ENCODE assay signal across 10 cellular contexts in the genomic region with DNA sequence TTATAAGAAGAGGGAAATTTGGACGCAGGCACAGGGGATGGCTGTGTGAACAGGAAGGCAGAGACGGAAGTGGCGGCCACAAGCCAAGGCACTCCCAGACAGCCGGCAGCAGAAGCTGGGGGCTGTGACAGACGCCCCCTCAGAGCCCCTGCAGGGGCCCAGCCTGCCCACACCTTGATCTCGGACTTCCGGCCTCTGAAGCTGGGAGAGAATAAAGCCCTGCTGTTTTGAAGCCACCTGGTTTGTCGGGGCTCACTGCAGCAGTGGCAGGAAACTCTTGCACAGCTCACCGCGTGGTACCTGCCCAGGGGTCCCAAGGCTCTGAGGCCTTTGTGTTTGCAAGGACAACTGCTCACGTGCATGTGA. TPM values are rescaled to one million over a fixed set of nuclear protein-coding genes. Genes with fewer than 3 reads are reported as not detected.
DNase-seq lines count a peak whose midpoint lies in the region; TF ChIP-seq lines count a peak whose summit lies in the region.
"Had no signal": no experiment of that assay in that cellular context is flagged by ENCODE, and none has a peak within 500 bp of the region (broad histone marks: within the 10 kb centered on the region; RNA-seq: fewer than 3 reads in every experiment).

No MANE protein-coding gene starts in this region.

- no peak overlapping the region for H2BK5ac ChIP-seq in trophoblast cell (ENCODE audit: low read depth, low read length, poor library complexity)

- DNase-seq in NCI-H146 (lab: John Stamatoyannopoulos, UW) (peak; percentile 24), NCI-H146 treated with DMSO at 0.1 percent for 48 hours (lab: John Stamatoyannopoulos, UW; ENCODE audit: unreplicated experiment) (no peak), thyroid gland (no peak), hepatic stellate cell (ENCODE audit: low spot score) (no peak), trophoblast cell (no peak)
- no peak for DNase-seq in activated T-helper 1 cell treated with anti-CD3 and anti-CD28 coated beads, Interleukin-12 subunit alpha, Interleukin-12 subunit beta, Interleukin-2, Interleukin-4 antibody, amounts not matched to agents 30 ng/mL and 10 ng/mL and 1 ng/mL, durations not matched to agents 14 hours and 24 hours and 36 hours (ENCODE audit: low spot score)
- DNase-seq: NCI-H748 treated with DMSO at 0.1 percent for 48 hours had no signal

- H3K27me3 ChIP-seq in HUES48 (ENCODE audit: control insufficient read depth, insufficient read depth, low read length) (no peaks in the 10 kb centered on the region), thyroid gland (no peaks in the 10 kb centered on the region), trophoblast cell (ENCODE audit: insufficient read depth, low read length) (no peaks in the 10 kb centered on the region)

- H3K18ac ChIP-seq in trophoblast cell (ENCODE audit: low read length), result no peak overlapping the region

- H2AK5ac ChIP-seq in trophoblast cell (ENCODE audit: low read length), result no peak overlapping the region

- no peak overlapping the region for H4K8ac ChIP-seq in trophoblast cell (ENCODE audit: low read depth, low read length)

- no peak overlapping the region for H3K4ac ChIP-seq in trophoblast cell (ENCODE audit: low read depth, low read length)

- H3K9ac ChIP-seq in HUES48 (ENCODE audit: low read depth, low read length) (no peak overlapping the region), trophoblast cell (ENCODE audit: low read length) (no peak overlapping the region)

- H3K9me3 Mint-ChIP-seq in activated T-helper 1 cell treated with anti-CD3 and anti-CD28 coated beads, Interleukin-12 subunit alpha, Interleukin-12 subunit beta, Interleukin-2, Interleukin-4 antibody, amounts not matched to agents 30 ng/mL and 10 ng/mL and 1 ng/mL, durations not matched to agents 14 hours and 24 hours and 36 hours, result no peaks in the 10 kb centered on the region
- H3K9me3 Mint-ChIP-seq in nephron, result no peaks in the 10 kb centered on the region

- no peaks in the 10 kb centered on the region for H3K36me3 ChIP-seq in HUES48 (ENCODE audit: control insufficient read depth, insufficient read depth, low read length)
- no peaks in the 10 kb centered on the region for H3K36me3 ChIP-seq in thyroid gland
- no peaks in the 10 kb centered on the region for H3K36me3 ChIP-seq in trophoblast cell (ENCODE audit: control insufficient read depth in 1 of 2, insufficient read depth in 2 of 2, low read length in 2 of 2)

- H3K14ac ChIP-seq in trophoblast cell (ENCODE audit: low read length), result no peak overlapping the region

- no peak overlapping the region for H3K4me3 ChIP-seq in HUES48 (ENCODE audit: low read depth, low read length)
- peak overlapping the region in 1 of 3 donors; percentile 1 for H3K4me3 ChIP-seq in thyroid gland (replicated peaks in 1 of 3)
- no peak overlapping the region for H3K4me3 ChIP-seq in trophoblast cell (ENCODE audit: low read depth, low read length)
- H3K4me3 ChIP-seq: A549 had no signal

- TF ChIP-seq CTCF in nephron (IDR thresholded peaks at IDR 0.05; ENCODE audit: unreplicated experiment in 3 of 3) (no peak), thyroid gland (IDR thresholded peaks at IDR 0.05) (no peak)

- H3K4me1 Mint-ChIP-seq in activated T-helper 1 cell treated with anti-CD3 and anti-CD28 coated beads, Interleukin-12 subunit alpha, Interleukin-12 subunit beta, Interleukin-2, Interleukin-4 antibody, amounts not matched to agents 30 ng/mL and 10 ng/mL and 1 ng/mL, durations not matched to agents 14 hours and 24 hours and 36 hours (ENCODE audit: low read depth), result peaks cover 7% of the 10 kb centered on the region
- H3K4me1 Mint-ChIP-seq in nephron, result peaks cover 14% of the 10 kb centered on the region

- intact Hi-C loops in activated T-helper 1 cell treated with anti-CD3 and anti-CD28 coated beads, Interleukin-12 subunit alpha, Interleukin-12 subunit beta, Interleukin-2, Interleukin-4 antibody, amounts not matched to agents 30 ng/mL and 10 ng/mL and 1 ng/mL, durations not matched to agents 14 hours and 24 hours and 36 hours (cut with micrococcal nuclease), result no loop called here
- intact Hi-C loops in thyroid gland (cut with DNase I), result no loop called here

- no peak overlapping the region for H2AFZ ChIP-seq in trophoblast cell (ENCODE audit: insufficient read depth, low read length, poor library complexity)

- H3K4me1 ChIP-seq in HUES48 (ENCODE audit: control insufficient read depth, insufficient read depth, low read length) (peaks cover 16% of the 10 kb centered on the region), thyroid gland (peaks cover 18 to 23% of the 10 kb centered on the region in 2 donors), trophoblast cell (ENCODE audit: control insufficient read depth in 1 of 2, insufficient read depth in 2 of 2, low read length in 2 of 2) (no peaks in the 10 kb centered on the region)
- H3K4me1 ChIP-seq: A549 had no signal

- no peak overlapping the region for H3K23ac ChIP-seq in trophoblast cell (ENCODE audit: low read length)

- H2BK120ac ChIP-seq in trophoblast cell (ENCODE audit: insufficient read depth, low read length, poor library complexity), result no peak overlapping the region

- H3K27ac Mint-ChIP-seq in activated T-helper 1 cell treated with anti-CD3 and anti-CD28 coated beads, Interleukin-12 subunit alpha, Interleukin-12 subunit beta, Interleukin-2, Interleukin-4 antibody, amounts not matched to agents 30 ng/mL and 10 ng/mL and 1 ng/mL, durations not matched to agents 14 hours and 24 hours and 36 hours, result no peak overlapping the region
- peak overlapping the region; percentile 57 to 82 (median 70) for H3K27ac Mint-ChIP-seq in nephron

- TF ChIP-seq POLR2A in thyroid gland (IDR thresholded peaks at IDR 0.05), result no peak

- H2BK12ac ChIP-seq in trophoblast cell (ENCODE audit: low read length), result no peak overlapping the region

- H3K9me3 ChIP-seq in HUES48 (ENCODE audit: control insufficient read depth, insufficient read depth, low read length), result no peaks in the 10 kb centered on the region
- no peaks in the 10 kb centered on the region for H3K9me3 ChIP-seq in thyroid gland
- no peaks in the 10 kb centered on the region for H3K9me3 ChIP-seq in trophoblast cell (ENCODE audit: insufficient read depth, low read depth, low read length)
- H3K9me3 ChIP-seq: A549 had no signal

- peak overlapping the region; percentile 30 for H3K4me3 Mint-ChIP-seq in activated T-helper 1 cell treated with anti-CD3 and anti-CD28 coated beads, Interleukin-12 subunit alpha, Interleukin-12 subunit beta, Interleukin-2, Interleukin-4 antibody, amounts not matched to agents 30 ng/mL and 10 ng/mL and 1 ng/mL, durations not matched to agents 14 hours and 24 hours and 36 hours
- H3K4me3 Mint-ChIP-seq in nephron, result peak overlapping the region; percentile 55 to 69 (median 56)

- no peaks in the 10 kb centered on the region for H3K79me2 ChIP-seq in trophoblast cell (ENCODE audit: control insufficient read depth, insufficient read depth, low read length, poor library complexity)

- peaks cover 2% of the 10 kb centered on the region for H3K27me3 Mint-ChIP-seq in activated T-helper 1 cell treated with anti-CD3 and anti-CD28 coated beads, Interleukin-12 subunit alpha, Interleukin-12 subunit beta, Interleukin-2, Interleukin-4 antibody, amounts not matched to agents 30 ng/mL and 10 ng/mL and 1 ng/mL, durations not matched to agents 14 hours and 24 hours and 36 hours (ENCODE audit: insufficient read depth)
- H3K27me3 Mint-ChIP-seq in nephron (ENCODE audit: low read depth), result peaks cover 9% of the 10 kb centered on the region

- H3K79me1 ChIP-seq in trophoblast cell (ENCODE audit: low read length), result no peaks in the 10 kb centered on the region

- H3K4me2 ChIP-seq in trophoblast cell (ENCODE audit: low read length), result no peak overlapping the region
- H3K4me2 ChIP-seq: A549 had no signal

- 56 to 59% methylated on average over 11 of the region's 11 CpGs for WGBS in thyroid gland, 2 donors
- no CpG with 5 or more reads among the region's 11 CpGs for WGBS in trophoblast cell (ENCODE audit: extremely low coverage, insufficient coverage, insufficient read length)

- H4K12ac ChIP-seq in trophoblast cell (ENCODE audit: low read depth, low read length), result no peak overlapping the region

- H3K27ac ChIP-seq in HUES48 (ENCODE audit: low read depth, low read length) (peak overlapping the region; percentile 41), thyroid gland (no peak overlapping the region), trophoblast cell (ENCODE audit: low read depth, low read length) (no peak overlapping the region)
- H3K27ac ChIP-seq: A549 had no signal

- no peak overlapping the region for H4K91ac ChIP-seq in trophoblast cell (ENCODE audit: low read depth, low read length)

- H3K36me3 Mint-ChIP-seq in activated T-helper 1 cell treated with anti-CD3 and anti-CD28 coated beads, Interleukin-12 subunit alpha, Interleukin-12 subunit beta, Interleukin-2, Interleukin-4 antibody, amounts not matched to agents 30 ng/mL and 10 ng/mL and 1 ng/mL, durations not matched to agents 14 hours and 24 hours and 36 hours (ENCODE audit: low read depth), result no peaks in the 10 kb centered on the region
- peaks cover 3% of the 10 kb centered on the region for H3K36me3 Mint-ChIP-seq in nephron (ENCODE audit: low read depth)

RNA-seq across cellular contexts. Expression of gene MEGF6, which starts 13.7 kb away (rescaled TPM):
- 1.2 and 2.1 TPM in 2 replicates for total RNA-seq in activated T-helper 1 cell treated with anti-CD3 and anti-CD28 coated beads, Interleukin-12 subunit alpha, Interleukin-12 subunit beta, Interleukin-2, Interleukin-4 antibody, amounts not matched to agents 30 ng/mL and 10 ng/mL and 1 ng/mL, durations not matched to agents 14 hours and 24 hours and 36 hours
- 10 to 100 TPM in 3 of 4 donors, 1 to 10 TPM in 1; 9.4 to 25.8 (median 21.8) TPM for total RNA-seq in thyroid gland
- polyA plus RNA-seq in trophoblast cell (2013), result 11.3 and 12.1 TPM in 2 replicates

RNA-seq across cellular contexts. Expression of gene TPRG1L, which starts 27.2 kb away (rescaled TPM):
- 10.3 and 12.5 TPM in 2 replicates for total RNA-seq in activated T-helper 1 cell treated with anti-CD3 and anti-CD28 coated beads, Interleukin-12 subunit alpha, Interleukin-12 subunit beta, Interleukin-2, Interleukin-4 antibody, amounts not matched to agents 30 ng/mL and 10 ng/mL and 1 ng/mL, durations not matched to agents 14 hours and 24 hours and 36 hours
- 10 to 100 TPM; 33.9 to 45.1 (median 40.0) TPM for total RNA-seq in thyroid gland
- polyA plus RNA-seq in trophoblast cell (2013), result 23.7 and 23.8 TPM in 2 replicates

RNA-seq across cellular contexts. Expression of gene WRAP73, which starts 52.3 kb away (rescaled TPM):
- total RNA-seq in activated T-helper 1 cell treated with anti-CD3 and anti-CD28 coated beads, Interleukin-12 subunit alpha, Interleukin-12 subunit beta, Interleukin-2, Interleukin-4 antibody, amounts not matched to agents 30 ng/mL and 10 ng/mL and 1 ng/mL, durations not matched to agents 14 hours and 24 hours and 36 hours, result 44.9 and 45.5 TPM in 2 replicates
- 10 to 100 TPM; 18.5 to 44.0 (median 21.0) TPM for total RNA-seq in thyroid gland
- 30.9 and 31.0 TPM in 2 replicates for polyA plus RNA-seq in trophoblast cell (2013)

RNA-seq across cellular contexts. Expression of gene TP73, which starts 54.7 kb away (rescaled TPM):
- total RNA-seq in activated T-helper 1 cell treated with anti-CD3 and anti-CD28 coated beads, Interleukin-12 subunit alpha, Interleukin-12 subunit beta, Interleukin-2, Interleukin-4 antibody, amounts not matched to agents 30 ng/mL and 10 ng/mL and 1 ng/mL, durations not matched to agents 14 hours and 24 hours and 36 hours, result 1.4 and 1.5 TPM in 2 replicates
- under 1 TPM in 2 of 4 donors, not detected in 2; 0.33 to 0.49 TPM for total RNA-seq in thyroid gland
- 3.5 and 3.9 TPM in 2 replicates for polyA plus RNA-seq in trophoblast cell (2013)
